ENCODE assay signal across 8 cellular contexts in the genomic region with DNA sequence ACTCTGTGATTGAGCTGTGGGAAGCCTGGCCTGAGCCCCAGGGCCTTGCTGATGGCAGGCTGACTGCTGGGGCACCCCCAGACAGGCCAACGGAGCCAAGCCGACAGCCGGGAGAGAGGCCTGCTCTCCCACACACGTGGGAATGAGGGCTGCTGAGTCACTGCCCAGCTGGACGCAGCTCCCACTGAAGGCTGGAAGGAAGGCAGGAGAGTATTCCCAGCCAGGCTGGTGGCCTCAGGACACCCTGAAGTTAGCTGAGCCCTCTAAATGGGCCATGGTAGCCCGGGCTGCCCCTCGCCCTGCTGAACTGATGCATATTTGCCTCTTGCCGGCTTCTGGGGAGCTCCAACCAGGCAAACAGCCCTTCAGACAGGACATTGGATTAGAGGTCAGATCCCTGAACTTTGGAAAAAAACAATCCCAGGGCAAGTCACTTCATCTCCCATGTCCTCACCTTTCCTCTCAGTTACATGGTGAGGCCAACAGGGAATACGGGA.
DNase-seq lines count a peak whose midpoint lies in the region; ATAC-seq, FAIRE-seq and TF ChIP-seq lines count a peak whose summit lies in the region.

No MANE protein-coding gene starts in this region.

- H3K9me3 Mint-ChIP-seq in progenitor cell of endocrine pancreas (ENCODE audit: low read depth) = peaks cover 3% of the 10 kb centered on the region

- ATAC-seq in left lung (peak; percentile 82), HG02763 (IDR thresholded peaks at IDR 0.05; ENCODE audit: unreplicated experiment) (no peak)

- H3K27ac Mint-ChIP-seq in progenitor cell of endocrine pancreas = no peak overlapping the region

- H3K9me3 ChIP-seq in left lung (peaks cover 0 to 3% of the 10 kb centered on the region in 2 donors), testis (no peaks in the 10 kb centered on the region)

- H3K36me3 ChIP-seq in bronchial epithelial cell (ENCODE audit: control insufficient read depth, insufficient read depth, low read length) (no peaks in the 10 kb centered on the region), left lung (no peaks in the 10 kb centered on the region), testis (ENCODE audit: low read depth, missing control alignments) (no peaks in the 10 kb centered on the region)

- intact Hi-C loops in left lung (cut with DNase I) (no loop called here), testis (cut with DNase I; ENCODE audit: low total_unique reads) (no loop called here)

- H3K4me3 ChIP-seq in bronchial epithelial cell (ENCODE audit: low read depth, low read length) = no peak overlapping the region
- H3K4me3 ChIP-seq in left lung = no peak overlapping the region
- no peak overlapping the region for H3K4me3 ChIP-seq in testis

- H3K4me1 Mint-ChIP-seq in progenitor cell of endocrine pancreas (ENCODE audit: low read depth) = peaks cover 21% of the 10 kb centered on the region

- TF ChIP-seq CTCF in bronchial epithelial cell (IDR thresholded peaks at IDR 0.05; ENCODE audit: insufficient read depth, low read length, severe bottlenecking) = no peak
- no peak for TF ChIP-seq CTCF in left lung (IDR thresholded peaks at IDR 0.05)
- TF ChIP-seq CTCF in testis (IDR thresholded peaks at IDR 0.05) = no peak
- TF ChIP-seq CTCF in progenitor cell of endocrine pancreas (IDR thresholded peaks at IDR 0.05; ENCODE audit: unreplicated experiment) = no peak

- no peak for TF ChIP-seq POLR2A in testis (IDR thresholded peaks at IDR 0.05)

- H3K36me3 Mint-ChIP-seq in progenitor cell of endocrine pancreas (ENCODE audit: insufficient read depth) = no peaks in the 10 kb centered on the region

- 35 to 80% methylated on average over 2 to 9 of the region's 9 CpGs for WGBS in testis, 2 donors

- H3K27ac ChIP-seq in left lung (no peak overlapping the region), testis (peak overlapping the region; percentile 27 to 56)

- H3K27me3 ChIP-seq in bronchial epithelial cell (ENCODE audit: control insufficient read depth, insufficient read depth, low read length) (no peaks in the 10 kb centered on the region), left lung (peaks cover 0 to 20% of the 10 kb centered on the region in 2 donors), testis (no peaks in the 10 kb centered on the region)

- H3K27me3 Mint-ChIP-seq in progenitor cell of endocrine pancreas = peaks cover 90% of the 10 kb centered on the region

- DNase-seq in HS-27A (ENCODE audit: low read depth) (peak; percentile 30), bronchial epithelial cell (ENCODE audit: low read depth) (peak; percentile 77), left lung (peak in 1 of 2 donors; percentile 73), testis (peak; percentile 88), NCI-H146 treated with DMSO at 0.1 percent for 48 hours (lab: John Stamatoyannopoulos, UW; ENCODE audit: unreplicated experiment) (no peak), SKM-1 (lab: John Stamatoyannopoulos, UW; ENCODE audit: unreplicated experiment) (no peak), progenitor cell of endocrine pancreas (ENCODE audit: low spot score, unreplicated experiment) (no peak)

- FAIRE-seq in bronchial epithelial cell (lab: Jason Lieb, UNC) = peak; percentile 84

- no peak overlapping the region for H3K4me3 Mint-ChIP-seq in progenitor cell of endocrine pancreas (ENCODE audit: low read depth)

- H3K4me1 ChIP-seq in left lung (peaks cover 12 to 15% of the 10 kb centered on the region in 2 donors), testis (peaks cover 14% of the 10 kb centered on the region)

Comparison
In these comparisons a context has a peak if more than half of its experiments do, and no peak if none do; other contexts are left out.
1. DNase-seq: peak in HS-27A (single experiment), bronchial epithelial cell (single experiment) and testis (single experiment); none in NCI-H146 treated with DMSO at 0.1 percent for 48 hours (single experiment), SKM-1 (single experiment) and progenitor cell of endocrine pancreas (single experiment).
2. H3K27ac ChIP-seq: peak in testis (2 of 2); none in left lung (0 of 2).